In the genomic region with DNA sequence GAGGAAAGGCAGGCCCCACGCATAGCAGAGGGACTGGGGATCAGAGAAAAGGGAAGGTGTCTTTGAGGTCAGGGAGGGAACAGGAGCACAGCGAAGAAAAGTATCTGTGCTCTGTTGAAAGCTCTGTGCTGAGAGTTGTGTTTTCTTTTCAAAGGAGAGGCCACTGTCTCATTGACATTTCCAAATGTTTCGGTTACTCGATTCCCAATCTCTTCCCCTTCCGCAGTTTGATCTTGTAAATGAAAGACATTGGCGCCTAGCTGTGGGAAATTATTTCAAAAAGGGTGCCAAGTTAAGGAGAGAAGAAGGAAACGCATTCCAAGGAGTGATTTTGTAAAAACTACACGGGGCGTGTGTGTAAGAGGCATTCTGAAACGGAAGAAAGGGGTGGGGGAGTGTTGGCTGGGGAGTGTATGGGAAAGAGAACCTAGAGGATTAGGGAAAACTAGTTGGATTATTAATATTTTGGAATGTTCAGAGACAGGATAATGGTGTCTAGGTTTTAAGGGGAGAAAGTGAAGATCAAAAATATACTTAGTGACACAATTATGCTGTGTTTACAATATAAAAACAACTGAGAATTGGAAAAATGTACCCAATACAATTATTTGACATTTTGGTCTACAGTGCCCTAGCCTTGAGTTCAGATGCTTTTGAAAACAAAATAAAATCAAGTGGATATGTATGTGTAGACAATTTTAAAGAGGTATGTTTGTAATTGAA, we compare ENCODE assay signal across 8 cellular contexts. TPM values are rescaled to one million over a fixed set of nuclear protein-coding genes. Genes with fewer than 3 reads are reported as not detected.
DNase-seq lines count a peak whose midpoint lies in the region; ATAC-seq, FAIRE-seq and TF ChIP-seq lines count a peak whose summit lies in the region.

No MANE protein-coding gene starts in this region.

- peak overlapping the region; percentile 75 for H3K9ac ChIP-seq in GM12878 (ENCODE audit: control insufficient read depth, insufficient read depth, low read length)

- H3K4me1 Mint-ChIP-seq in activated T-cell treated with anti-CD3 and anti-CD28 coated beads, Interleukin-2, amount 50 U/mL, for 4 hours (ENCODE audit: low read depth): peaks cover 50% of the 10 kb centered on the region

- H3K27me3 ChIP-seq in GM12878 (replicated peaks in 1 of 2; ENCODE audit: control insufficient read depth in 2 of 2, insufficient read depth in 2 of 2, low read length in 1 of 2): no peaks in the 10 kb centered on the region
- H3K27me3 ChIP-seq in suprapubic skin: no peaks in the 10 kb centered on the region

- no peaks in the 10 kb centered on the region for H4K20me1 ChIP-seq in GM12878 (ENCODE audit: control insufficient read depth, insufficient read depth)

- H2AFZ ChIP-seq in GM12878 (ENCODE audit: control insufficient read depth, low read depth, low read length): peak overlapping the region; percentile 63

- DNase-seq in activated T-cell treated with anti-CD3 and anti-CD28 coated beads, Interleukin-2, amount 50 U/mL, for 4 hours: no peak
- DNase-seq in activated T-cell treated with anti-CD3 and anti-CD28 coated beads, Interleukin-2, amount 50 U/mL, for 1 hour: no peak
- DNase-seq in KBM-7 (peak; percentile 57), GM12878 (ENCODE audit: low read depth, low spot score) (no peak), kidney glomerular epithelial cell (lab: John Stamatoyannopoulos, UW) (peak; percentile 27), suprapubic skin (ENCODE audit: low spot score in 2 of 2) (no peak), GM03348 (ENCODE audit: low spot score) (no peak)
- no peak for DNase-seq in activated CD8-positive, alpha-beta memory T cell treated with anti-CD3 and anti-CD28 coated beads, Interleukin-2, amount 50 U/mL, for 4 hours

- no peak for FAIRE-seq in GM12878 (lab: Jason Lieb, UNC)

- RAD21 ChIA-PET in GM12878 (lab: Charles Lee; ENCODE audit: unreplicated experiment): interaction anchor here (1.0 to 3.2 kb wide), 15 partner anchors 11 to 762 kb away, joined by 3 to 29 read pairs (median 6); a partner anchor contains a TSS

- WGBS in GM12878 (ENCODE audit: insufficient coverage, insufficient replicate concordance, low lambda C conversion rate, missing lambda C conversion rate): 3% methylated on average over 10 of the region's 10 CpGs
- under 1% methylated on average over 10 of the region's 10 CpGs for WGBS in suprapubic skin

- H3K4me1 ChIP-seq in GM12878 (ENCODE audit: control insufficient read depth, insufficient read depth, low read length): no peaks in the 10 kb centered on the region
- peaks cover 45% of the 10 kb centered on the region for H3K4me1 ChIP-seq in suprapubic skin

- no peak for TF ChIP-seq EP300 in GM12878 (IDR thresholded peaks at IDR 0.05; ENCODE audit: borderline replicate concordance in 1 of 2, control insufficient read depth in 1 of 2, low read depth in 2 of 2, low read length in 2 of 2)
- TF ChIP-seq EP300 in suprapubic skin (IDR thresholded peaks at IDR 0.05): no peak

- no peak for TF ChIP-seq RAD21 in GM12878 (IDR thresholded peaks at IDR 0.05; ENCODE audit: insufficient read depth, low read depth, low read length)

- TF ChIP-seq CTCF in GM12878 (IDR thresholded peaks at IDR 0.05 in 2 of 3, conservative IDR thresholded peaks at IDR 0.05 in 1 of 3; ENCODE audit: control insufficient read depth in 2 of 3, extremely low read depth in 1 of 3, insufficient read depth in 1 of 3, low read depth in 3 of 3, low read length in 3 of 3) (no peak), suprapubic skin (IDR thresholded peaks at IDR 0.05) (no peak)

- H3K4me3 Mint-ChIP-seq in activated T-cell treated with anti-CD3 and anti-CD28 coated beads, Interleukin-2, amount 50 U/mL, for 4 hours: peak overlapping the region; percentile 93

- in situ Hi-C loops in KBM-7 (cut with MboI; ENCODE audit: low pct_unique_long_range_greater_than_20kb, low sequenced_read_pairs): loop anchor here (25.0 kb wide), 1 partner anchor 666 kb away; a partner anchor contains a TSS
- in situ Hi-C loops in GM12878 (cut with MboI): loop anchor here (5.0 kb wide), 2 partner anchors 686 to 756 kb away; no protein-coding TSS in a partner anchor

- H3K27ac ChIP-seq in GM12878 (ENCODE audit: control insufficient read depth, insufficient read depth) (peak overlapping the region; percentile 45; the same call in 1 of the 2 replicates), suprapubic skin (peak overlapping the region; percentile 90)

- H3K36me3 Mint-ChIP-seq in activated T-cell treated with anti-CD3 and anti-CD28 coated beads, Interleukin-2, amount 50 U/mL, for 4 hours (ENCODE audit: insufficient read depth): peaks cover 5% of the 10 kb centered on the region

- CTCF ChIA-PET in GM12878 (lab: Yijun Ruan, JAX): interaction anchor here (0.6 to 5.5 kb wide), 20 partner anchors 12 to 756 kb away, joined by 3 to 57 read pairs (median 5); a partner anchor contains a TSS

- peak overlapping the region; percentile 90 for H3K4me2 ChIP-seq in GM12878 (ENCODE audit: control insufficient read depth, insufficient read depth)

- no peaks in the 10 kb centered on the region for H3K9me3 ChIP-seq in GM12878 (replicated peaks; ENCODE audit: control insufficient read depth, insufficient read depth, low read length)
- H3K9me3 ChIP-seq in suprapubic skin: no peaks in the 10 kb centered on the region

- TF ChIP-seq POLR2A in GM12878 (IDR thresholded peaks at IDR 0.05; ENCODE audit: low read depth, low read length) (no peak), suprapubic skin (IDR thresholded peaks at IDR 0.05) (no peak)

- H3K4me3 ChIP-seq in GM12878: peak overlapping the region; percentile 99
- peak overlapping the region; percentile 89 for H3K4me3 ChIP-seq in suprapubic skin

- H3K36me3 ChIP-seq in GM12878 (ENCODE audit: control insufficient read depth in 2 of 2, insufficient read depth in 2 of 2, low read length in 1 of 2): no peaks in the 10 kb centered on the region
- no peaks in the 10 kb centered on the region for H3K36me3 ChIP-seq in suprapubic skin

- peak in 1 of 2 donors; percentile 3 for ATAC-seq in activated T-cell treated with anti-CD3 and anti-CD28 coated beads, Interleukin-2, amount 50 U/mL, for 4 hours
- ATAC-seq in GM12878: peak; percentile 8

- peaks cover 2% of the 10 kb centered on the region for H3K27me3 Mint-ChIP-seq in activated T-cell treated with anti-CD3 and anti-CD28 coated beads, Interleukin-2, amount 50 U/mL, for 4 hours (ENCODE audit: low read depth)

- peaks cover 32% of the 10 kb centered on the region for H3K79me2 ChIP-seq in GM12878 (ENCODE audit: control insufficient read depth, insufficient read depth, low read length)

- H3K9me3 Mint-ChIP-seq in activated T-cell treated with anti-CD3 and anti-CD28 coated beads, Interleukin-2, amount 50 U/mL, for 4 hours: peaks cover 3% of the 10 kb centered on the region

- BruUV-seq in GM12878 (replicated peaks; lab: Mats Ljungman, UMichigan): TSS peak; percentile 58

- intact Hi-C loops in GM12878 (cut with micrococcal nuclease; ENCODE audit: unreplicated experiment): loop anchor here (5.0 kb wide), 2 partner anchors 96 to 126 kb away; no protein-coding TSS in a partner anchor

- SMC1A ChIA-PET in GM12878 (lab: Charles Lee; ENCODE audit: uncharacterized antibody, unreplicated experiment): interaction anchor here (0.6 to 3.8 kb wide), 15 partner anchors 8 to 691 kb away, joined by 3 to 41 read pairs (median 6); a partner anchor contains a TSS

- POLR2A ChIA-PET in GM12878 (lab: Charles Lee): interaction anchor here (0.5 to 1.4 kb wide), 5 partner anchors 139 to 1024 kb away, joined by 3 to 5 read pairs (median 3); no protein-coding TSS in a partner anchor

RNA-seq across cellular contexts. Expression of a gene that starts 0.7 kb away (rescaled TPM):
- 10 to 100 TPM; 13.1 to 15.4 (median 14.9) TPM for total RNA-seq in activated T-cell treated with anti-CD3 and anti-CD28 coated beads, Interleukin-2, amount 50 U/mL, for 4 hours
- total RNA-seq in GM12878 (2013; cell fraction: nucleolus; rRNA removed): 21.0 and 28.4 TPM in 2 replicates
- 9.8 and 10.8 TPM in 2 replicates for total RNA-seq in GM12878 (2014; rRNA removed)
- 8.2 and 9.0 TPM in 2 replicates for total RNA-seq in GM12878 (2014; rRNA removed; fragmentation: Illumina TruSeq; extraction: Trizol)
- total RNA-seq in GM12878 (2021): 12.9 and 15.4 TPM in 2 replicates
- polyA plus RNA-seq in GM12878 (2011; ENCODE audit: low read depth): 5.3 TPM
- 20.6 and 22.9 TPM in 2 replicates for polyA plus RNA-seq in GM12878 (2011; rRNA removed)
- 12.3 and 12.7 TPM in 2 replicates for polyA plus RNA-seq in GM12878 (2011; cell fraction: cytosol; rRNA removed)
- polyA plus RNA-seq in GM12878 (2011; cell fraction: nucleus; rRNA removed): 19.0 and 21.7 TPM in 2 replicates
- polyA plus RNA-seq in GM12878 (2012): 6.6 and 9.7 TPM in 2 replicates
- 12.0 and 15.2 TPM in 2 replicates for polyA plus RNA-seq in GM12878 (2014; fragmentation: Illumina TruSeq; extraction: Trizol)
- polyA plus RNA-seq in GM12878 (2014; fragmentation: Nextera tagmentation; extraction: Ambion mirVana): 1 to 10 TPM; 2.9 to 3.2 TPM
- 8.9 and 15.2 TPM in 2 replicates for polyA plus RNA-seq in GM12878 (2014; rRNA removed)
- polyA plus RNA-seq in GM12878 (2016; fragmentation: Nextera tagmentation; extraction: Ambion mirVana): 1 to 10 TPM; 3.5 to 4.3 TPM
- 16.9 and 38.8 TPM in 2 replicates for polyA minus RNA-seq in GM12878 (2011; rRNA and poly(A)+ RNA removed)
- 4.1 and 8.9 TPM in 2 replicates for polyA minus RNA-seq in GM12878 (2011; cell fraction: cytosol; rRNA and poly(A)+ RNA removed)
- polyA minus RNA-seq in GM12878 (2011; cell fraction: nucleus; rRNA and poly(A)+ RNA removed): 8.0 and 8.6 TPM in 2 replicates
- 10 to 100 TPM; 17.8 to 26.9 (median 22.3) TPM for total RNA-seq in suprapubic skin

RNA-seq across cellular contexts. Expression of a gene that starts 19.9 kb away (rescaled TPM):
- total RNA-seq in activated T-cell treated with anti-CD3 and anti-CD28 coated beads, Interleukin-2, amount 50 U/mL, for 4 hours: 10 to 100 TPM; 24.4 to 27.1 (median 26.8) TPM
- total RNA-seq in GM12878 (2013; cell fraction: nucleolus; rRNA removed): 16.4 and 21.2 TPM in 2 replicates
- 25.0 and 29.2 TPM in 2 replicates for total RNA-seq in GM12878 (2014; rRNA removed)
- total RNA-seq in GM12878 (2014; rRNA removed; fragmentation: Illumina TruSeq; extraction: Trizol): 18.5 and 19.2 TPM in 2 replicates
- total RNA-seq in GM12878 (2021): 22.3 and 22.8 TPM in 2 replicates
- polyA plus RNA-seq in GM12878 (2011; ENCODE audit: low read depth): 20.4 TPM
- polyA plus RNA-seq in GM12878 (2011; rRNA removed): 23.5 and 28.0 TPM in 2 replicates
- 35.4 and 40.3 TPM in 2 replicates for polyA plus RNA-seq in GM12878 (2011; cell fraction: cytosol; rRNA removed)
- 20.0 and 29.3 TPM in 2 replicates for polyA plus RNA-seq in GM12878 (2011; cell fraction: nucleus; rRNA removed)
- 10.3 and 12.0 TPM in 2 replicates for polyA plus RNA-seq in GM12878 (2012)
- polyA plus RNA-seq in GM12878 (2014; fragmentation: Illumina TruSeq; extraction: Trizol): 22.1 and 28.1 TPM in 2 replicates
- 10 to 100 TPM; 44.8 to 54.7 TPM for polyA plus RNA-seq in GM12878 (2014; fragmentation: Nextera tagmentation; extraction: Ambion mirVana)
- 19.3 and 22.2 TPM in 2 replicates for polyA plus RNA-seq in GM12878 (2014; rRNA removed)
- 10 to 100 TPM; 36.4 to 39.6 TPM for polyA plus RNA-seq in GM12878 (2016; fragmentation: Nextera tagmentation; extraction: Ambion mirVana)
- polyA minus RNA-seq in GM12878 (2011; rRNA and poly(A)+ RNA removed): 17.0 and 25.8 TPM in 2 replicates
- 8.2 and 9.8 TPM in 2 replicates for polyA minus RNA-seq in GM12878 (2011; cell fraction: cytosol; rRNA and poly(A)+ RNA removed)
- polyA minus RNA-seq in GM12878 (2011; cell fraction: nucleus; rRNA and poly(A)+ RNA removed): 7.0 and 8.0 TPM in 2 replicates
- total RNA-seq in suprapubic skin: 1 to 10 TPM; 6.4 to 9.1 (median 7.5) TPM

Comparison
In these comparisons a context has a peak if more than half of its experiments do, and no peak if none do; other contexts are left out.
1. DNase-seq: peak in KBM-7 (single experiment) and kidney glomerular epithelial cell (single experiment); none in activated T-cell treated with anti-CD3 and anti-CD28 coated beads, Interleukin-2, amount 50 U/mL, for 4 hours (single experiment), activated T-cell treated with anti-CD3 and anti-CD28 coated beads, Interleukin-2, amount 50 U/mL, for 1 hour (single experiment), GM12878 (single experiment), suprapubic skin (0 of 2), GM03348 (single experiment) and activated CD8-positive, alpha-beta memory T cell treated with anti-CD3 and anti-CD28 coated beads, Interleukin-2, amount 50 U/mL, for 4 hours (single experiment).